9 cellular contexts compared by ENCODE assay signal in the genomic region with DNA sequence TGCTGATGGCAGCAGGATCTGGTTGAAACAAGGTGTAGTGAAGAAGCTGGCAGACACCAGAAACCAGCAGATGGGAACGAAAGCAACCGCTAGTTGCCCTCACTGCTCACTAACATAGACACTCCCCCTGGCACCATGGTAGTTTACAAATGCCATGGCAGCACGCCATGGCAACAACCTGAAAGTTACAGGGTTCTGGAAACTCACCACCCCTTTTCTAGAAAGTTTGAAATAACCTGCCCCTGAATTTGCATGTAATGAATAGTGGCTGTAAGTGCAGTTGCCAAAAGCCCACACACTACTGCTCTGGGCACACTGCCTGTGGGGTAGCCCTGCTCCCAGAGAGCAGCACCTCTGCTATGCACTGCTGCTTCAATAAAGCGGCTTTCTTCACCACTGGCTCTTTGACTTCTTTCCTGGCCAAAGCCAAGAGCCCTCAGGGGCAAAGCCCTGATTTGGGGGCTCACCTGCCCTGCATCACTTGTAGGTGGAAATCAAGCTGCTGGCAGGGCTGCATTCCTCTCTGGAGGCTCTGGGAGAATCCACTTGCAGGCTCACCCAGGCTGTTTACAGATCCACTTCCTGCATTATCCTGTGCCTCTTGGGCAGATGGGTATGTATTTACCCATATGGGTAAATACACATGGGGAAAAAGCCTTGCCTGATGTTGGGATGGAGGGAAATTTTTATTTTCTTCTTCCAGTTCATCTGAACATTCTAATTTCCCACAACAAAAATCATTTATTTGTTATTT. TPM values are rescaled to one million over a fixed set of nuclear protein-coding genes. Genes with fewer than 3 reads are reported as not detected.
DNase-seq lines count a peak whose midpoint lies in the region; ATAC-seq and TF ChIP-seq lines count a peak whose summit lies in the region.
"Had no signal": no experiment of that assay in that cellular context is flagged by ENCODE, and none has a peak within 500 bp of the region (broad histone marks: within the 10 kb centered on the region; RNA-seq: fewer than 3 reads in every experiment).

No MANE protein-coding gene starts in this region.

- H3K9ac ChIP-seq in PC-3 (ENCODE audit: low read length): no peak overlapping the region

- H3K4me2 ChIP-seq in GM23338 (no peak overlapping the region), PC-3 (ENCODE audit: low read length) (no peak overlapping the region)

- CTCF ChIA-PET in PC-3 (lab: Charles Lee): no interaction called here

- H3K36me3 ChIP-seq in GM23338 (ENCODE audit: insufficient read depth): no peaks in the 10 kb centered on the region
- H3K36me3 ChIP-seq in PC-3 (ENCODE audit: low read depth, low read length): no peaks in the 10 kb centered on the region

- H3K4me1 Mint-ChIP-seq in GM23338: peaks cover 5% of the 10 kb centered on the region

- no peaks in the 10 kb centered on the region for H3K9me3 Mint-ChIP-seq in GM23338

- POLR2A ChIA-PET in PC-3 (lab: Charles Lee; ENCODE audit: unreplicated experiment): no interaction called here

- BruUV-seq in PC-3 (replicated peaks; lab: Mats Ljungman, UMichigan): no TSS peak

- TF ChIP-seq CTCF in GM23338 (conservative IDR thresholded peaks at IDR 0.05; ENCODE audit: low read depth in 2 of 2) (no peak), PC-3 (conservative IDR thresholded peaks at IDR 0.05; ENCODE audit: low read depth, low read length) (no peak)

- H2AFZ ChIP-seq in GM23338: no peak overlapping the region
- no peak overlapping the region for H2AFZ ChIP-seq in PC-3 (ENCODE audit: low read length)

- H3K27me3 ChIP-seq in GM23338 (ENCODE audit: insufficient read depth): no peaks in the 10 kb centered on the region
- no peaks in the 10 kb centered on the region for H3K27me3 ChIP-seq in PC-3 (ENCODE audit: low read length)

- H3K4me1 ChIP-seq in GM23338 (ENCODE audit: insufficient read depth) (no peaks in the 10 kb centered on the region), PC-3 (ENCODE audit: insufficient read depth, low read length) (no peaks in the 10 kb centered on the region)

- H3K27ac Mint-ChIP-seq in GM23338: no peak overlapping the region

- DNase-seq in DMS153 (lab: John Stamatoyannopoulos, UW) (peak; percentile 75), GM23338 (ENCODE audit: low spot score) (peak; percentile 24), PC-3 (peak; percentile 8), midbrain (lab: John Stamatoyannopoulos, UW) (peak; percentile 75), NCI-H748 (lab: John Stamatoyannopoulos, UW; ENCODE audit: unreplicated experiment) (no peak), EL (no peak), activated gamma-delta T cell treated with Interleukin-2 at 50 U/mL for 16 hours (no peak)
- DNase-seq in activated CD8-positive, alpha-beta memory T cell treated with anti-CD3 and anti-CD28 coated beads, Interleukin-2, amount 50 U/mL, for 48 hours: no peak
- DNase-seq: OCI-M1 had no signal

- H3K4me3 ChIP-seq in GM23338: no peak overlapping the region
- no peak overlapping the region for H3K4me3 ChIP-seq in PC-3 (ENCODE audit: low read length)

- no peak; the same call in 2 of the 3 replicates for ATAC-seq in GM23338
- peak; percentile 40 for ATAC-seq in PC-3

- no peak overlapping the region for H3K27ac ChIP-seq in GM23338 (ENCODE audit: low read depth)
- no peak overlapping the region for H3K27ac ChIP-seq in PC-3 (ENCODE audit: low read length)

- no peaks in the 10 kb centered on the region for H3K9me2 ChIP-seq in GM23338 (ENCODE audit: insufficient read depth)
- no peaks in the 10 kb centered on the region for H3K9me2 ChIP-seq in PC-3 (replicated peaks; ENCODE audit: low read length)

- H3K4me3 Mint-ChIP-seq in GM23338: no peak overlapping the region

- no peaks in the 10 kb centered on the region; the same call in 2 of the 3 replicates for H3K36me3 Mint-ChIP-seq in GM23338 (ENCODE audit: low read depth)

- no peaks in the 10 kb centered on the region for H3K9me3 ChIP-seq in PC-3 (ENCODE audit: low read length)

- H3K79me2 ChIP-seq in GM23338 (replicated peaks; ENCODE audit: insufficient read depth) (no peaks in the 10 kb centered on the region), PC-3 (ENCODE audit: low read length) (no peaks in the 10 kb centered on the region)

- peaks cover 3% of the 10 kb centered on the region for H3K27me3 Mint-ChIP-seq in GM23338 (ENCODE audit: insufficient read depth, low read depth, poor library complexity)

- intact Hi-C loops in PC-3 (cut with micrococcal nuclease): no loop called here

- H3F3A ChIP-seq in GM23338 (replicated peaks; ENCODE audit: low read depth) (no peaks in the 10 kb centered on the region), PC-3 (ENCODE audit: low read length, unreplicated experiment) (no peaks in the 10 kb centered on the region)

- H4K20me1 ChIP-seq in GM23338 (replicated peaks; ENCODE audit: insufficient read depth) (no peaks in the 10 kb centered on the region), PC-3 (ENCODE audit: low read length) (no peaks in the 10 kb centered on the region)

TF ChIP-seq in GM23338, 12 proteins besides CTCF, POLR2A, EP300 and RAD21 (continues in another document):
- TF ChIP-seq CREB1 (CRISPR knock-in tag; IDR thresholded peaks at IDR 0.05; ENCODE audit: low read depth): no peak
- TF ChIP-seq, protein P1, sequence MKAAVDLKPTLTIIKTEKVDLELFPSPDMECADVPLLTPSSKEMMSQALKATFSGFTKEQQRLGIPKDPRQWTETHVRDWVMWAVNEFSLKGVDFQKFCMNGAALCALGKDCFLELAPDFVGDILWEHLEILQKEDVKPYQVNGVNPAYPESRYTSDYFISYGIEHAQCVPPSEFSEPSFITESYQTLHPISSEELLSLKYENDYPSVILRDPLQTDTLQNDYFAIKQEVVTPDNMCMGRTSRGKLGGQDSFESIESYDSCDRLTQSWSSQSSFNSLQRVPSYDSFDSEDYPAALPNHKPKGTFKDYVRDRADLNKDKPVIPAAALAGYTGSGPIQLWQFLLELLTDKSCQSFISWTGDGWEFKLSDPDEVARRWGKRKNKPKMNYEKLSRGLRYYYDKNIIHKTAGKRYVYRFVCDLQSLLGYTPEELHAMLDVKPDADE (IDR thresholded peaks at IDR 0.05): no peak
- TF ChIP-seq EZH2 (IDR thresholded peaks at IDR 0.05; ENCODE audit: low read depth, unreplicated experiment): no peak
- no peak for TF ChIP-seq STAT1 (IDR thresholded peaks at IDR 0.05; ENCODE audit: unreplicated experiment)
- TF ChIP-seq, protein P2, sequence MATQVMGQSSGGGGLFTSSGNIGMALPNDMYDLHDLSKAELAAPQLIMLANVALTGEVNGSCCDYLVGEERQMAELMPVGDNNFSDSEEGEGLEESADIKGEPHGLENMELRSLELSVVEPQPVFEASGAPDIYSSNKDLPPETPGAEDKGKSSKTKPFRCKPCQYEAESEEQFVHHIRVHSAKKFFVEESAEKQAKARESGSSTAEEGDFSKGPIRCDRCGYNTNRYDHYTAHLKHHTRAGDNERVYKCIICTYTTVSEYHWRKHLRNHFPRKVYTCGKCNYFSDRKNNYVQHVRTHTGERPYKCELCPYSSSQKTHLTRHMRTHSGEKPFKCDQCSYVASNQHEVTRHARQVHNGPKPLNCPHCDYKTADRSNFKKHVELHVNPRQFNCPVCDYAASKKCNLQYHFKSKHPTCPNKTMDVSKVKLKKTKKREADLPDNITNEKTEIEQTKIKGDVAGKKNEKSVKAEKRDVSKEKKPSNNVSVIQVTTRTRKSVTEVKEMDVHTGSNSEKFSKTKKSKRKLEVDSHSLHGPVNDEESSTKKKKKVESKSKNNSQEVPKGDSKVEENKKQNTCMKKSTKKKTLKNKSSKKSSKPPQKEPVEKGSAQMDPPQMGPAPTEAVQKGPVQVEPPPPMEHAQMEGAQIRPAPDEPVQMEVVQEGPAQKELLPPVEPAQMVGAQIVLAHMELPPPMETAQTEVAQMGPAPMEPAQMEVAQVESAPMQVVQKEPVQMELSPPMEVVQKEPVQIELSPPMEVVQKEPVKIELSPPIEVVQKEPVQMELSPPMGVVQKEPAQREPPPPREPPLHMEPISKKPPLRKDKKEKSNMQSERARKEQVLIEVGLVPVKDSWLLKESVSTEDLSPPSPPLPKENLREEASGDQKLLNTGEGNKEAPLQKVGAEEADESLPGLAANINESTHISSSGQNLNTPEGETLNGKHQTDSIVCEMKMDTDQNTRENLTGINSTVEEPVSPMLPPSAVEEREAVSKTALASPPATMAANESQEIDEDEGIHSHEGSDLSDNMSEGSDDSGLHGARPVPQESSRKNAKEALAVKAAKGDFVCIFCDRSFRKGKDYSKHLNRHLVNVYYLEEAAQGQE (IDR thresholded peaks at IDR 0.05; ENCODE audit: unreplicated experiment): no peak
- TF ChIP-seq POLR2AphosphoS5 (IDR thresholded peaks at IDR 0.05; ENCODE audit: low read depth): no peak
- no peak for TF ChIP-seq NANOG (IDR thresholded peaks at IDR 0.05; ENCODE audit: borderline replicate concordance)
- no peak for TF ChIP-seq EZH2phosphoT487 (IDR thresholded peaks at IDR 0.05; ENCODE audit: unreplicated experiment)
- TF ChIP-seq ZNF114 (CRISPR knock-in tag; IDR thresholded peaks at IDR 0.05): no peak

RNA-seq across cellular contexts. Expression of a gene that starts 2.0 kb away (rescaled TPM):
- total RNA-seq in GM23338 (2014; rRNA removed; shearing (Covaris generic)): not detected in 2 replicates
- not detected in 2 replicates for polyA plus RNA-seq in GM23338 (2016; fragmentation: Nextera tagmentation; extraction: Ambion mirVana)
- total RNA-seq in PC-3 (2014; rRNA removed): not detected in 2 replicates

RNA-seq across cellular contexts. Expression of a gene that starts 57.5 kb away (rescaled TPM):
- 0.27 TPM in 1 of 2 replicates, not detected in the other for total RNA-seq in GM23338 (2014; rRNA removed; shearing (Covaris generic))
- polyA plus RNA-seq in GM23338 (2016; fragmentation: Nextera tagmentation; extraction: Ambion mirVana): 0.10 TPM in 1 of 2 replicates, not detected in the other
- not detected in 2 replicates for total RNA-seq in PC-3 (2014; rRNA removed)

Comparison
In these comparisons a context has a peak if more than half of its experiments do, and no peak if none do; other contexts are left out.
1. DNase-seq: peak in DMS153 (single experiment), GM23338 (single experiment), PC-3 (single experiment) and midbrain (single experiment); none in activated CD8-positive, alpha-beta memory T cell treated with anti-CD3 and anti-CD28 coated beads, Interleukin-2, amount 50 U/mL, for 48 hours (single experiment), NCI-H748 (single experiment), EL (single experiment) and activated gamma-delta T cell treated with Interleukin-2 at 50 U/mL for 16 hours (single experiment).